1 cellular context compared by ENCODE assay signal in the genomic region with DNA sequence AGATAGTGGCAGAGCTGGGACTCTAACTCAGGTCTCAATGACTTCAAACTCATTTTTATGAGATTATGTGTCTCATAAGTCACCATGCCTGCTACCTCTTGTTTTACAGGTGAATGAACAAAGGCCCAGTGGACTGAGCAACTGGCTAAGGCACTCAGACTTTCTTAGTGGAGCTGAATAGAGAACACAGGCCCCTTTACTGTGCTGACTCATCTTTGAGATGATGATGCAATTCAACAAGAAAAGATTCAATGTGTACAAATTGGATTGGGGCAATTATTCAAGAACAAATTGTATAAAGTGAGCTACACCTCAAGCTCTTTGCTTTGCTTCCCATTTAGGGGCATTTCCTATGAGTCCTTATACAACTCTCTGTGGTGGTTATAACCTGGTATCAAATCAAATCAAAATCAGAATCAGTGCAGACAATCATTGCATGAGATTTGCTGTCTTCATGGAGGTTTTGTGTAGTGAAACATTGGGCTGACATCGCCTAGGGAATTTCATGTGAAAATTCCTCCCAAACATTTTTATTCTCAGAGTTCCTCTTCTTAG.
TF ChIP-seq lines count a peak whose summit lies in the region.

No MANE protein-coding gene starts in this region.

TF ChIP-seq in IMR-90, 13 proteins besides CTCF, POLR2A, EP300 and RAD21:
- TF ChIP-seq MXI1 (IDR thresholded peaks at IDR 0.05; ENCODE audit: borderline replicate concordance, low read depth, low read length) (no peak), NFE2L2 (IDR thresholded peaks at IDR 0.05; ENCODE audit: low read depth, low read length) (peak; percentile 51; the same call in 1 of the 2 replicates), MAZ (IDR thresholded peaks at IDR 0.05; ENCODE audit: borderline replicate concordance, low read depth, low read length) (no peak), CHD1 (IDR thresholded peaks at IDR 0.05; ENCODE audit: low read depth, low read length) (no peak), CEBPB (IDR thresholded peaks at IDR 0.05; ENCODE audit: low read depth, low read length) (peak; percentile 88), SMC3 (IDR thresholded peaks at IDR 0.05; ENCODE audit: low read depth, low read length) (no peak), BHLHE40 (IDR thresholded peaks at IDR 0.05; ENCODE audit: low read depth, low read length) (no peak), FOS (IDR thresholded peaks at IDR 0.05; ENCODE audit: low read depth, low read length) (peak; percentile 30; the same call in 1 of the 2 replicates), MAFK (IDR thresholded peaks at IDR 0.05; ENCODE audit: low read depth, low read length) (no peak), RCOR1 (IDR thresholded peaks at IDR 0.05; ENCODE audit: insufficient replicate concordance, low read length) (no peak), RFX5 (IDR thresholded peaks at IDR 0.05; ENCODE audit: low read depth, low read length) (no peak)
- TF ChIP-seq, protein P1, sequence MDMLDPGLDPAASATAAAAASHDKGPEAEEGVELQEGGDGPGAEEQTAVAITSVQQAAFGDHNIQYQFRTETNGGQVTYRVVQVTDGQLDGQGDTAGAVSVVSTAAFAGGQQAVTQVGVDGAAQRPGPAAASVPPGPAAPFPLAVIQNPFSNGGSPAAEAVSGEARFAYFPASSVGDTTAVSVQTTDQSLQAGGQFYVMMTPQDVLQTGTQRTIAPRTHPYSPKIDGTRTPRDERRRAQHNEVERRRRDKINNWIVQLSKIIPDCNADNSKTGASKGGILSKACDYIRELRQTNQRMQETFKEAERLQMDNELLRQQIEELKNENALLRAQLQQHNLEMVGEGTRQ (IDR thresholded peaks at IDR 0.05; ENCODE audit: low read depth, low read length), result no peak
- TF ChIP-seq, protein P2, sequence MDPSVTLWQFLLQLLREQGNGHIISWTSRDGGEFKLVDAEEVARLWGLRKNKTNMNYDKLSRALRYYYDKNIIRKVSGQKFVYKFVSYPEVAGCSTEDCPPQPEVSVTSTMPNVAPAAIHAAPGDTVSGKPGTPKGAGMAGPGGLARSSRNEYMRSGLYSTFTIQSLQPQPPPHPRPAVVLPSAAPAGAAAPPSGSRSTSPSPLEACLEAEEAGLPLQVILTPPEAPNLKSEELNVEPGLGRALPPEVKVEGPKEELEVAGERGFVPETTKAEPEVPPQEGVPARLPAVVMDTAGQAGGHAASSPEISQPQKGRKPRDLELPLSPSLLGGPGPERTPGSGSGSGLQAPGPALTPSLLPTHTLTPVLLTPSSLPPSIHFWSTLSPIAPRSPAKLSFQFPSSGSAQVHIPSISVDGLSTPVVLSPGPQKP (IDR thresholded peaks at IDR 0.05; ENCODE audit: borderline replicate concordance, low read depth, low read length), result no peak
